In the genomic region with DNA sequence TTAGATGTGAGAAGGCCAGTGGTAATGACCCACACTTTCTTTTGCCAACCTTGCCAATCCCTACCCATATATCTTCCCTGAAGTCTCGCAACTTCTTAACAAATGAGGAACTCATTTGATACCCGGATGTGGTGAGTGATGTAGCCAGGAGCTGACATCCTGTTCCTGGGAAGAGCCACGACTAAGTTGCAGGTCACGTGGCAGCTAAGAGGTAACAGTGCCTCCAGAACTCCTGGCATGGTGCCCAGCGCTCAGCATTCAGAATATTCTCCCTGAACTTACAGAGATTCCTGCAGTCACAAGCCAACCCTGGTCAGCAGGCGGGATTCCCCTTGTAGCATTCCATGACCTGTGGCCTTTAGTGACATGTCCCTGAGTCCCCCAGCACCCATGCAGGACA, we compare ENCODE assay signal across 17 cellular contexts.
DNase-seq lines count a peak whose midpoint lies in the region; ATAC-seq and TF ChIP-seq lines count a peak whose summit lies in the region.
"Had no signal": no experiment of that assay in that cellular context is flagged by ENCODE, and none has a peak within 500 bp of the region (broad histone marks: within the 10 kb centered on the region; RNA-seq: fewer than 3 reads in every experiment).

No MANE protein-coding gene starts in this region.

- no peak for TF ChIP-seq CTCF in progenitor cell of endocrine pancreas (IDR thresholded peaks at IDR 0.05; ENCODE audit: unreplicated experiment)

- no peaks in the 10 kb centered on the region for H3K36me3 ChIP-seq in BLaER1 treated with 17β-estradiol and CSF1 and Interleukin-3, amounts not matched to agents 10 nM and 100 nM

- 0 out of 22 replicates have a peak overlapping the region, but pooled peaks of 1 of the 11 experiments have one; percentile 1 for H3K27ac ChIP-seq in BLaER1 treated with 17β-estradiol and CSF1 and Interleukin-3, amounts not matched to agents 10 nM and 100 nM
- H3K27ac ChIP-seq: KMS-11 had no signal

- peak; percentile 65 for DNase-seq in GF-D8 (lab: John Stamatoyannopoulos, UW)
- DNase-seq in RPMI8226: peak; percentile 75
- DNase-seq in cardiac septum (ENCODE audit: low spot score): peak; percentile 83
- no peak for DNase-seq in mucosa of gallbladder (ENCODE audit: low spot score)
- DNase-seq in progenitor cell of endocrine pancreas (ENCODE audit: low spot score, unreplicated experiment): no peak
- DNase-seq in activated naive CD8-positive, alpha-beta T cell treated with anti-CD3 and anti-CD28 coated beads for 36 hours: no peak
- DNase-seq: activated CD4-positive, alpha-beta memory T cell treated with anti-CD3 and anti-CD28 coated beads, Interleukin-2, amount 10 ng/mL, durations not matched to agents 7 days and 5 days; activated T-cell treated with anti-CD3 and anti-CD28 coated beads, Interleukin-2, amount 50 U/mL, for 48 hours; CD4-positive, alpha-beta memory T cell; cortex of kidney; T-helper 1 cell had no signal

- H3K36me3 Mint-ChIP-seq in progenitor cell of endocrine pancreas (ENCODE audit: insufficient read depth): no peaks in the 10 kb centered on the region
- H3K36me3 Mint-ChIP-seq in activated naive CD8-positive, alpha-beta T cell treated with anti-CD3 and anti-CD28 coated beads for 36 hours: no peaks in the 10 kb centered on the region
- H3K36me3 Mint-ChIP-seq: CD4-positive, alpha-beta memory T cell; stimulated activated effector memory CD8-positive, alpha-beta T cell treated with anti-CD3 and anti-CD28 coated beads, Interleukin-12 subunit alpha, Interleukin-12 subunit beta, amount 100 ng/mL, for 72 hours had no signal

- ATAC-seq in HG03025 (IDR thresholded peaks at IDR 0.05; ENCODE audit: low FRiP score, unreplicated experiment): no peak
- ATAC-seq: sciatic nerve; stimulated activated effector memory CD8-positive, alpha-beta T cell treated with anti-CD3 and anti-CD28 coated beads, Interleukin-12 subunit alpha, Interleukin-12 subunit beta, amount 100 ng/mL, for 72 hours had no signal

- no peak overlapping the region for H3K9ac ChIP-seq in BLaER1 treated with 17β-estradiol and CSF1 and Interleukin-3, amounts not matched to agents 10 nM and 100 nM
- H3K9ac ChIP-seq: KMS-11 had no signal

- no peaks in the 10 kb centered on the region for H4K20me1 ChIP-seq in BLaER1 treated with 17β-estradiol and CSF1 and Interleukin-3, amounts not matched to agents 10 nM and 100 nM

- no peaks in the 10 kb centered on the region for H3K27me3 Mint-ChIP-seq in progenitor cell of endocrine pancreas
- no peaks in the 10 kb centered on the region for H3K27me3 Mint-ChIP-seq in activated naive CD8-positive, alpha-beta T cell treated with anti-CD3 and anti-CD28 coated beads for 36 hours
- H3K27me3 Mint-ChIP-seq: activated CD4-positive, alpha-beta memory T cell treated with anti-CD3 and anti-CD28 coated beads, Interleukin-2, amount 10 ng/mL, durations not matched to agents 7 days and 5 days; activated naive CD4-positive, alpha-beta T cell treated with anti-CD3 and anti-CD28 coated beads, Interleukin-2, amount 50 U/mL, for 24 hours; CD4-positive, alpha-beta memory T cell had no signal

- H3K4me1 ChIP-seq in BLaER1 treated with 17β-estradiol and CSF1 and Interleukin-3, amounts not matched to agents 10 nM and 100 nM: peaks cover 6 to 18% (median 11%) of the 10 kb centered on the region in 10 experiments

- no peaks in the 10 kb centered on the region for H3K4me1 Mint-ChIP-seq in progenitor cell of endocrine pancreas (ENCODE audit: low read depth)
- no peaks in the 10 kb centered on the region for H3K4me1 Mint-ChIP-seq in activated naive CD8-positive, alpha-beta T cell treated with anti-CD3 and anti-CD28 coated beads for 36 hours
- H3K4me1 Mint-ChIP-seq: activated CD4-positive, alpha-beta memory T cell treated with anti-CD3 and anti-CD28 coated beads, Interleukin-2, amount 10 ng/mL, durations not matched to agents 7 days and 5 days; activated naive CD4-positive, alpha-beta T cell treated with anti-CD3 and anti-CD28 coated beads, Interleukin-2, amount 50 U/mL, for 24 hours; CD4-positive, alpha-beta memory T cell; stimulated activated effector memory CD8-positive, alpha-beta T cell treated with anti-CD3 and anti-CD28 coated beads, Interleukin-12 subunit alpha, Interleukin-12 subunit beta, amount 100 ng/mL, for 72 hours had no signal

- intact Hi-C loops in cardiac septum (cut with DNase I): no loop called here

- peak overlapping the region; percentile 18 to 77 (median 53); a peak in 20 of 22 replicates for H3K4me2 ChIP-seq in BLaER1 treated with 17β-estradiol and CSF1 and Interleukin-3, amounts not matched to agents 10 nM and 100 nM
- H3K4me2 ChIP-seq: KMS-11 had no signal

- peaks cover 0 to 9% (median 4%) of the 10 kb centered on the region in 11 experiments; a peak in 14 of 22 replicates for H3K9me3 ChIP-seq in BLaER1 treated with 17β-estradiol and CSF1 and Interleukin-3, amounts not matched to agents 10 nM and 100 nM (replicated peaks in 1 of 11)

- peaks cover 4% of the 10 kb centered on the region for H3K9me3 Mint-ChIP-seq in progenitor cell of endocrine pancreas (ENCODE audit: low read depth)
- peaks cover 8% of the 10 kb centered on the region for H3K9me3 Mint-ChIP-seq in activated naive CD8-positive, alpha-beta T cell treated with anti-CD3 and anti-CD28 coated beads for 36 hours

- H3K4me3 Mint-ChIP-seq in progenitor cell of endocrine pancreas (ENCODE audit: low read depth): no peak overlapping the region
- no peak overlapping the region for H3K4me3 Mint-ChIP-seq in activated naive CD8-positive, alpha-beta T cell treated with anti-CD3 and anti-CD28 coated beads for 36 hours
- H3K4me3 Mint-ChIP-seq: activated CD4-positive, alpha-beta memory T cell treated with anti-CD3 and anti-CD28 coated beads, Interleukin-2, amount 10 ng/mL, durations not matched to agents 7 days and 5 days; activated naive CD4-positive, alpha-beta T cell treated with anti-CD3 and anti-CD28 coated beads, Interleukin-2, amount 50 U/mL, for 24 hours; CD4-positive, alpha-beta memory T cell; stimulated activated effector memory CD8-positive, alpha-beta T cell treated with anti-CD3 and anti-CD28 coated beads, Interleukin-12 subunit alpha, Interleukin-12 subunit beta, amount 100 ng/mL, for 72 hours had no signal

- no peak overlapping the region for H3K27ac Mint-ChIP-seq in progenitor cell of endocrine pancreas
- no peak overlapping the region for H3K27ac Mint-ChIP-seq in activated naive CD8-positive, alpha-beta T cell treated with anti-CD3 and anti-CD28 coated beads for 36 hours
- H3K27ac Mint-ChIP-seq: activated CD4-positive, alpha-beta memory T cell treated with anti-CD3 and anti-CD28 coated beads, Interleukin-2, amount 10 ng/mL, durations not matched to agents 7 days and 5 days; activated naive CD4-positive, alpha-beta T cell treated with anti-CD3 and anti-CD28 coated beads, Interleukin-2, amount 50 U/mL, for 24 hours; CD4-positive, alpha-beta memory T cell; stimulated activated effector memory CD8-positive, alpha-beta T cell treated with anti-CD3 and anti-CD28 coated beads, Interleukin-12 subunit alpha, Interleukin-12 subunit beta, amount 100 ng/mL, for 72 hours had no signal

- no peaks in the 10 kb centered on the region for H3K27me3 ChIP-seq in BLaER1 treated with 17β-estradiol and CSF1 and Interleukin-3, amounts not matched to agents 10 nM and 100 nM

- H3K4me3 ChIP-seq in BLaER1 treated with 17β-estradiol and CSF1 and Interleukin-3, amounts not matched to agents 10 nM and 100 nM: no peak overlapping the region

Comparison
In these comparisons a context has a peak if more than half of its experiments do, and no peak if none do; other contexts are left out.
1. DNase-seq: peak in GF-D8 (single experiment), RPMI8226 (single experiment) and cardiac septum (single experiment); none in mucosa of gallbladder (single experiment), progenitor cell of endocrine pancreas (single experiment) and activated naive CD8-positive, alpha-beta T cell treated with anti-CD3 and anti-CD28 coated beads for 36 hours (single experiment).